ENCODE assay signal across 1 cellular context in the genomic region with DNA sequence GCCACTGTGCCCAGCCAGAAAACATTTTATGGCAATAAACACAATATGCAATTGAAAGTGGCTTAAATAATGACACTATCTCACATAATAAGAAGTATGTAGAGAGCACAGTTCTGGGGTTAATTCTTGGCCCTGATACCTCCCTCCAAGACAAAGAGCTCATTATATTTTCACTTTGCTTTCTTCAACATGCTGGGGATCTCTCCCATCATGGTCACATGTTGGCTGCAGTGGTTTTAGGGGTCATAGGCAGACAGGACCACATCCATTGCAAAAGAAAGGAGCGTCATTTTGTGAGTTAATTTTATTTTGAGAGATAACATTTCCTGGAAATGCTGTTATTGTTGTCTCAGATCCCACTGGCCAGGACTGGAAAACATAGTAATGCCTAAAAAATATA.
TF ChIP-seq lines count a peak whose summit lies in the region.

No MANE protein-coding gene starts in this region.

TF ChIP-seq in WTC11, 78 proteins besides CTCF, POLR2A, EP300 and RAD21 (continued from another document):
- TF ChIP-seq, protein P1, sequence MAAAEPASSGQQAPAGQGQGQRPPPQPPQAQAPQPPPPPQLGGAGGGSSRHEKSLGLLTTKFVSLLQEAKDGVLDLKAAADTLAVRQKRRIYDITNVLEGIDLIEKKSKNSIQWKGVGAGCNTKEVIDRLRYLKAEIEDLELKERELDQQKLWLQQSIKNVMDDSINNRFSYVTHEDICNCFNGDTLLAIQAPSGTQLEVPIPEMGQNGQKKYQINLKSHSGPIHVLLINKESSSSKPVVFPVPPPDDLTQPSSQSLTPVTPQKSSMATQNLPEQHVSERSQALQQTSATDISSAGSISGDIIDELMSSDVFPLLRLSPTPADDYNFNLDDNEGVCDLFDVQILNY (CRISPR knock-in tag; IDR thresholded peaks at IDR 0.05), result no peak
- no peak for TF ChIP-seq JAZF1 (CRISPR knock-in tag; IDR thresholded peaks at IDR 0.05)
- TF ChIP-seq NFYB (CRISPR knock-in tag; conservative IDR thresholded peaks at IDR 0.05; ENCODE audit: low read depth), result no peak
- TF ChIP-seq, protein P2, sequence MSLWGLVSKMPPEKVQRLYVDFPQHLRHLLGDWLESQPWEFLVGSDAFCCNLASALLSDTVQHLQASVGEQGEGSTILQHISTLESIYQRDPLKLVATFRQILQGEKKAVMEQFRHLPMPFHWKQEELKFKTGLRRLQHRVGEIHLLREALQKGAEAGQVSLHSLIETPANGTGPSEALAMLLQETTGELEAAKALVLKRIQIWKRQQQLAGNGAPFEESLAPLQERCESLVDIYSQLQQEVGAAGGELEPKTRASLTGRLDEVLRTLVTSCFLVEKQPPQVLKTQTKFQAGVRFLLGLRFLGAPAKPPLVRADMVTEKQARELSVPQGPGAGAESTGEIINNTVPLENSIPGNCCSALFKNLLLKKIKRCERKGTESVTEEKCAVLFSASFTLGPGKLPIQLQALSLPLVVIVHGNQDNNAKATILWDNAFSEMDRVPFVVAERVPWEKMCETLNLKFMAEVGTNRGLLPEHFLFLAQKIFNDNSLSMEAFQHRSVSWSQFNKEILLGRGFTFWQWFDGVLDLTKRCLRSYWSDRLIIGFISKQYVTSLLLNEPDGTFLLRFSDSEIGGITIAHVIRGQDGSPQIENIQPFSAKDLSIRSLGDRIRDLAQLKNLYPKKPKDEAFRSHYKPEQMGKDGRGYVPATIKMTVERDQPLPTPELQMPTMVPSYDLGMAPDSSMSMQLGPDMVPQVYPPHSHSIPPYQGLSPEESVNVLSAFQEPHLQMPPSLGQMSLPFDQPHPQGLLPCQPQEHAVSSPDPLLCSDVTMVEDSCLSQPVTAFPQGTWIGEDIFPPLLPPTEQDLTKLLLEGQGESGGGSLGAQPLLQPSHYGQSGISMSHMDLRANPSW (CRISPR knock-in tag; conservative IDR thresholded peaks at IDR 0.05; ENCODE audit: low read depth), result no peak
- no peak for TF ChIP-seq ATF1 (CRISPR knock-in tag; IDR thresholded peaks at IDR 0.05)
- no peak for TF ChIP-seq ZNF232 (CRISPR knock-in tag; IDR thresholded peaks at IDR 0.05)
- TF ChIP-seq ZNF121 (CRISPR knock-in tag; IDR thresholded peaks at IDR 0.05), result no peak
- no peak for TF ChIP-seq ESRRA (CRISPR knock-in tag; IDR thresholded peaks at IDR 0.05; ENCODE audit: borderline replicate concordance)
- TF ChIP-seq CREB1 (CRISPR knock-in tag; IDR thresholded peaks at IDR 0.05), result no peak
